Comparison of ENCODE assay signal across 8 cellular contexts in genomic region chr17:43211480-43212402, GRCh38. TPM values are rescaled to one million over a fixed set of nuclear protein-coding genes. Genes with fewer than 3 reads are reported as not detected.
A peak's percentile ranks its signal among the peaks of the same experiment; 100 is the strongest.
DNase-seq lines count a peak whose midpoint lies in the region; ATAC-seq lines count a peak whose summit lies in the region.

TMEM106A (plus strand) TSS chr17:43211875; CDS start chr17:43213042, 1,167 bp downstream.

- no peaks in the 10 kb centered on the region for H3K9me3 ChIP-seq in effector memory CD4-positive, alpha-beta T cell (ENCODE audit: control insufficient read depth, low read length)

- H3K27me3 ChIP-seq in effector memory CD4-positive, alpha-beta T cell (replicated peaks; ENCODE audit: control insufficient read depth, insufficient read depth, low read length, poor library complexity, severe bottlenecking) = no peaks in the 10 kb centered on the region

- no peaks in the 10 kb centered on the region for H3K9me3 Mint-ChIP-seq in activated CD8-positive, alpha-beta T cell treated with anti-CD3 and anti-CD28 coated beads, Interleukin-2, amount 10 ng/mL, durations not matched to agents 7 days and 5 days (ENCODE audit: insufficient read depth)
- no peaks in the 10 kb centered on the region for H3K9me3 Mint-ChIP-seq in memory B cell

- peaks cover 20% of the 10 kb centered on the region for H3K36me3 Mint-ChIP-seq in activated CD8-positive, alpha-beta T cell treated with anti-CD3 and anti-CD28 coated beads, Interleukin-2, amount 10 ng/mL, durations not matched to agents 7 days and 5 days (ENCODE audit: low read depth)
- H3K36me3 Mint-ChIP-seq in memory B cell = peaks cover 21% of the 10 kb centered on the region

- CTCF ChIA-PET in activated CD8-positive, alpha-beta T cell treated with anti-CD3 and anti-CD28 coated beads, Interleukin-2, amount 10 ng/mL, durations not matched to agents 7 days and 5 days (lab: Charles Lee) = interaction anchor here (0.6 to 1.9 kb wide), 14 partner anchors 9 to 271 kb away, joined by 3 to 16 read pairs (median 4); partner anchors contain the start of genes NBR1 and RPL27

- peak; percentile 95 for ATAC-seq in activated CD8-positive, alpha-beta T cell treated with anti-CD3 and anti-CD28 coated beads, Interleukin-2, amount 10 ng/mL, durations not matched to agents 7 days and 5 days
- ATAC-seq in memory B cell (ENCODE audit: low read depth) (peak; percentile 86), GM18519 (IDR thresholded peaks at IDR 0.05; ENCODE audit: low FRiP score, unreplicated experiment) (no peak)

- peak within 1 kb of the TSS; percentile 79 for H3K27ac ChIP-seq in effector memory CD4-positive, alpha-beta T cell (ENCODE audit: insufficient read depth, low read length, poor library complexity, severe bottlenecking)

- H3K27ac Mint-ChIP-seq in activated CD8-positive, alpha-beta T cell treated with anti-CD3 and anti-CD28 coated beads, Interleukin-2, amount 10 ng/mL, durations not matched to agents 7 days and 5 days = peak within 1 kb of the TSS; percentile 82
- peak within 1 kb of the TSS; percentile 93 for H3K27ac Mint-ChIP-seq in memory B cell

- H3K36me3 ChIP-seq in effector memory CD4-positive, alpha-beta T cell (ENCODE audit: control insufficient read depth, insufficient read depth, low read length) = peaks cover 10% of the 10 kb centered on the region

- peak within 1 kb of the TSS; percentile 90 for H3K4me3 ChIP-seq in GM08714 (ENCODE audit: low read length)
- peak within 1 kb of the TSS; percentile 79 for H3K4me3 ChIP-seq in effector memory CD4-positive, alpha-beta T cell (ENCODE audit: insufficient read depth, low read depth, low read length, poor library complexity, severe bottlenecking)

- H3K4me1 ChIP-seq in effector memory CD4-positive, alpha-beta T cell (ENCODE audit: control insufficient read depth, insufficient read depth, low read length, poor library complexity, severe bottlenecking) = peaks cover 10% of the 10 kb centered on the region

- peak within 1 kb of the TSS; percentile 90 for H3K4me3 Mint-ChIP-seq in activated CD8-positive, alpha-beta T cell treated with anti-CD3 and anti-CD28 coated beads, Interleukin-2, amount 10 ng/mL, durations not matched to agents 7 days and 5 days
- H3K4me3 Mint-ChIP-seq in memory B cell = peak within 1 kb of the TSS; percentile 94

- peak; percentile 82 for DNase-seq in HCEC 1CT
- peak; percentile 58 for DNase-seq in NCI-H1694 (lab: John Stamatoyannopoulos, UW)
- peak; percentile 83 for DNase-seq in activated CD8-positive, alpha-beta T cell treated with anti-CD3 and anti-CD28 coated beads, Interleukin-2, amount 10 ng/mL, durations not matched to agents 7 days and 5 days
- peak; percentile 51 to 65 (median 58) for DNase-seq in effector memory CD4-positive, alpha-beta T cell
- DNase-seq in memory B cell (ENCODE audit: low spot score in 2 of 2) = peak; percentile 63 to 72
- peak; percentile 58 for DNase-seq in stimulated activated CD8-positive, alpha-beta memory T cell treated with anti-CD3 and anti-CD28 coated beads, Interleukin-12 subunit alpha, Interleukin-12 subunit beta, amount 100 ng/mL, for 4 hours (ENCODE audit: low read depth)

- POLR2A ChIA-PET in activated CD8-positive, alpha-beta T cell treated with anti-CD3 and anti-CD28 coated beads, Interleukin-2, amount 10 ng/mL, durations not matched to agents 7 days and 5 days (lab: Charles Lee) = interaction anchor here (0.6 to 11.7 kb wide), 18 partner anchors 11 to 283 kb away, joined by 3 to 253 read pairs (median 5); partner anchors contain the start of genes BRCA1, NBR1, PTGES3L and RUNDC1

- peaks cover 30% of the 10 kb centered on the region for H3K4me1 Mint-ChIP-seq in activated CD8-positive, alpha-beta T cell treated with anti-CD3 and anti-CD28 coated beads, Interleukin-2, amount 10 ng/mL, durations not matched to agents 7 days and 5 days (ENCODE audit: low read depth)
- peaks cover 27% of the 10 kb centered on the region for H3K4me1 Mint-ChIP-seq in memory B cell

- no peaks in the 10 kb centered on the region for H3K27me3 Mint-ChIP-seq in activated CD8-positive, alpha-beta T cell treated with anti-CD3 and anti-CD28 coated beads, Interleukin-2, amount 10 ng/mL, durations not matched to agents 7 days and 5 days (ENCODE audit: low read depth)
- no peaks in the 10 kb centered on the region for H3K27me3 Mint-ChIP-seq in memory B cell

RNA-seq across cellular contexts. Expression of gene TMEM106A, which starts in this region (rescaled TPM):
- 10 to 100 TPM; 10.1 to 12.4 TPM for total RNA-seq in activated CD8-positive, alpha-beta T cell treated with anti-CD3 and anti-CD28 coated beads, Interleukin-2, amount 10 ng/mL, durations not matched to agents 7 days and 5 days
